Comparison of ENCODE assay signal across 8 cellular contexts in the genomic region with DNA sequence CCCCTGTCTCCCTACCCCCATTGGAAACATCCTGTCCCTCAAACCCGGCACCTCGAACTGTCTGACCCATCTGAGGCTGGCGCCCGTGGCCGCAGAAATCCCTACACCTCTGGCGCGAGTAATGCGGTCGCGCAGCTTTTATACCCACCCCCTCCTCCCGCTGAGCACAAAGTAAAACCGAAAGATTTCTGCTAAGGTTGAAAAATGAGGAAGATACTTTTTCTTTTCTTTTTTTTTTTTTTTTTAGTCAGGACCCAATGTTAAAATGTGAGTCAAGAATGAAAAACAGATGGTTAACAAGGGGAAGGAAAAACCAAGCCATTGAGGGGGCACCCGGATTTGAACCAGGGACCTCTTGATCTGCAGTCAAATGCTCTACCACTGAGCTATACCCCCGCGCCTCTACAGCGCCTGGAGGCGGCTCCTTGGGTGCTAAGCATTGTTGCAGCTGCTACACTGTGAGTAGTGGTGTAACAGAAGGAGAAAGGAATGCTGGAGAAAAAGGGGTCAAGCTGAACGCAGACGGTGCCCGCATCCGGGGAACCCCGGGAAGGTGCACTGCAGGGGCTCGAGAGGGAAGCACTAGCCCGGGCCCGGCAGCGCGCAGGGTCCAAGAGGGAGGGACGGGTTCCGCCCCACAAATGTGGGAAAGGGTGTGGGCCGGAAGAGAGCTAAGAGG. TPM values are rescaled to one million over a fixed set of nuclear protein-coding genes. Genes with fewer than 3 reads are reported as not detected.
DNase-seq lines count a peak whose midpoint lies in the region; ATAC-seq lines count a peak whose summit lies in the region.

No MANE protein-coding gene starts in this region.

- H3K4me1 ChIP-seq in CD4-positive, CD25-positive, alpha-beta regulatory T cell (ENCODE audit: control insufficient read depth, insufficient read depth, low read length, poor library complexity, severe bottlenecking) = peaks cover 52% of the 10 kb centered on the region
- peaks cover 5% of the 10 kb centered on the region for H3K4me1 ChIP-seq in ectodermal cell (ENCODE audit: control insufficient read depth, insufficient read depth, low read length)

- peak; percentile 71 to 87 (median 86) for DNase-seq in CD4-positive, CD25-positive, alpha-beta regulatory T cell
- DNase-seq in NCI-H82 treated with DMSO at 0.1 percent for 48 hours (lab: John Stamatoyannopoulos, UW; ENCODE audit: unreplicated experiment) (peak; percentile 58), lung microvascular endothelial cell (ENCODE audit: low read depth in 2 of 2) (peak; percentile 88 to 90)
- DNase-seq in activated CD8-positive, alpha-beta T cell treated with anti-CD3 and anti-CD28 coated beads, Interleukin-2, amount 10 ng/mL, durations not matched to agents 7 days and 5 days = peak; percentile 90
- peak; percentile 78 to 92 (median 89) for DNase-seq in stimulated activated CD4-positive, alpha-beta T cell treated with anti-CD3 and anti-CD28 coated beads, TNF-alpha, amount 100 ng/mL, for 48 hours (ENCODE audit: low read depth in 3 of 3)

- H3K4me1 Mint-ChIP-seq in CD4-positive, CD25-positive, alpha-beta regulatory T cell = peaks cover 8 to 52% (median 41%) of the 10 kb centered on the region in 4 donors
- H3K4me1 Mint-ChIP-seq in activated CD8-positive, alpha-beta T cell treated with anti-CD3 and anti-CD28 coated beads, Interleukin-2, amount 10 ng/mL, durations not matched to agents 7 days and 5 days (ENCODE audit: low read depth) = peaks cover 44% of the 10 kb centered on the region

- no peaks in the 10 kb centered on the region for H3K9me3 ChIP-seq in CD4-positive, CD25-positive, alpha-beta regulatory T cell (ENCODE audit: control insufficient read depth in 2 of 2, low read length in 2 of 2)
- H3K9me3 ChIP-seq in ectodermal cell (ENCODE audit: control insufficient read depth, low read length) = no peaks in the 10 kb centered on the region

- peaks cover 4% of the 10 kb centered on the region for H3K36me3 Mint-ChIP-seq in CD4-positive, CD25-positive, alpha-beta regulatory T cell
- H3K36me3 Mint-ChIP-seq in activated CD8-positive, alpha-beta T cell treated with anti-CD3 and anti-CD28 coated beads, Interleukin-2, amount 10 ng/mL, durations not matched to agents 7 days and 5 days (ENCODE audit: low read depth) = peaks cover 37% of the 10 kb centered on the region

- POLR2A ChIA-PET in activated CD8-positive, alpha-beta T cell treated with anti-CD3 and anti-CD28 coated beads, Interleukin-2, amount 10 ng/mL, durations not matched to agents 7 days and 5 days (lab: Charles Lee) = interaction anchor here (0.6 to 5.9 kb wide), 21 partner anchors 8 to 331 kb away, joined by 3 to 113 read pairs (median 4); a partner anchor contains a TSS

- H3K36me3 ChIP-seq in CD4-positive, CD25-positive, alpha-beta regulatory T cell (ENCODE audit: control insufficient read depth, insufficient read depth, low read length) = peaks cover 3% of the 10 kb centered on the region
- H3K36me3 ChIP-seq in ectodermal cell (ENCODE audit: control insufficient read depth, insufficient read depth, low read length) = no peaks in the 10 kb centered on the region

- H3K27ac Mint-ChIP-seq in CD4-positive, CD25-positive, alpha-beta regulatory T cell = peak overlapping the region; percentile 83 to 96 (median 87)
- H3K27ac Mint-ChIP-seq in activated CD8-positive, alpha-beta T cell treated with anti-CD3 and anti-CD28 coated beads, Interleukin-2, amount 10 ng/mL, durations not matched to agents 7 days and 5 days = peak overlapping the region; percentile 85

- CTCF ChIA-PET in activated CD8-positive, alpha-beta T cell treated with anti-CD3 and anti-CD28 coated beads, Interleukin-2, amount 10 ng/mL, durations not matched to agents 7 days and 5 days (lab: Charles Lee) = interaction anchor here (0.5 to 8.3 kb wide), 19 partner anchors 12 to 376 kb away, joined by 3 to 82 read pairs (median 5); a partner anchor contains a TSS

- WGBS in ectodermal cell, 2 experiments = 2 to 5% methylated on average over 29 to 30 of the region's 30 CpGs

- H3K27ac ChIP-seq in CD4-positive, CD25-positive, alpha-beta regulatory T cell (ENCODE audit: insufficient read depth, low read length, poor library complexity, severe bottlenecking) = peak overlapping the region; percentile 86
- H3K27ac ChIP-seq in ectodermal cell (ENCODE audit: insufficient read depth, low read depth, low read length, poor library complexity, severe bottlenecking) = peak overlapping the region; percentile 80

- H3K27me3 Mint-ChIP-seq in CD4-positive, CD25-positive, alpha-beta regulatory T cell = peaks cover 21% of the 10 kb centered on the region
- H3K27me3 Mint-ChIP-seq in activated CD8-positive, alpha-beta T cell treated with anti-CD3 and anti-CD28 coated beads, Interleukin-2, amount 10 ng/mL, durations not matched to agents 7 days and 5 days (ENCODE audit: low read depth) = no peaks in the 10 kb centered on the region

- H3K4me3 Mint-ChIP-seq in CD4-positive, CD25-positive, alpha-beta regulatory T cell = peak overlapping the region; percentile 98 to 99 (median 98)
- peak overlapping the region; percentile 99 for H3K4me3 Mint-ChIP-seq in activated CD8-positive, alpha-beta T cell treated with anti-CD3 and anti-CD28 coated beads, Interleukin-2, amount 10 ng/mL, durations not matched to agents 7 days and 5 days

- H3K4me3 ChIP-seq in CD4-positive, CD25-positive, alpha-beta regulatory T cell (ENCODE audit: low read depth, low read length) = peak overlapping the region; percentile 85
- peak overlapping the region; percentile 91 for H3K4me3 ChIP-seq in ectodermal cell (ENCODE audit: insufficient read depth, low read depth, low read length)

- H3K27me3 ChIP-seq in CD4-positive, CD25-positive, alpha-beta regulatory T cell (ENCODE audit: control insufficient read depth, insufficient read depth, low read length) = no peaks in the 10 kb centered on the region
- peaks cover 9% of the 10 kb centered on the region for H3K27me3 ChIP-seq in ectodermal cell (ENCODE audit: control insufficient read depth, insufficient read depth, low read length, poor library complexity, severe bottlenecking)

- ATAC-seq in CD4-positive, CD25-positive, alpha-beta regulatory T cell (ENCODE audit: low read depth in 2 of 2) = peak; percentile 50 to 54
- ATAC-seq in GM19351 (IDR thresholded peaks at IDR 0.05; ENCODE audit: unreplicated experiment) (peak; percentile 26), HG03565 (IDR thresholded peaks at IDR 0.05; ENCODE audit: unreplicated experiment) (peak; percentile 31)
- peak; percentile 54 for ATAC-seq in activated CD8-positive, alpha-beta T cell treated with anti-CD3 and anti-CD28 coated beads, Interleukin-2, amount 10 ng/mL, durations not matched to agents 7 days and 5 days

- peaks cover 0 to 2% (median 0%) of the 10 kb centered on the region in 7 donors for H3K9me3 Mint-ChIP-seq in CD4-positive, CD25-positive, alpha-beta regulatory T cell
- H3K9me3 Mint-ChIP-seq in activated CD8-positive, alpha-beta T cell treated with anti-CD3 and anti-CD28 coated beads, Interleukin-2, amount 10 ng/mL, durations not matched to agents 7 days and 5 days (ENCODE audit: insufficient read depth) = no peaks in the 10 kb centered on the region

RNA-seq across cellular contexts. Expression of a gene that starts 0.8 kb away (rescaled TPM):
- 154 TPM for total RNA-seq in CD4-positive, CD25-positive, alpha-beta regulatory T cell
- 10 to 100 TPM; 50.3 to 77.3 (median 62.8) TPM for polyA plus RNA-seq in CD4-positive, CD25-positive, alpha-beta regulatory T cell
- 100 to 1,000 TPM; 268 to 276 TPM for total RNA-seq in activated CD8-positive, alpha-beta T cell treated with anti-CD3 and anti-CD28 coated beads, Interleukin-2, amount 10 ng/mL, durations not matched to agents 7 days and 5 days
- polyA plus RNA-seq in ectodermal cell (2013, experiment 1 of 4) = 126 TPM
- polyA plus RNA-seq in ectodermal cell (2013, experiment 2 of 4) = 128 TPM
- 90.1 TPM for polyA plus RNA-seq in ectodermal cell (2013, experiment 3 of 4)
- polyA plus RNA-seq in ectodermal cell (2013, experiment 4 of 4) = 101 TPM
- 50.8 and 60.4 TPM in 2 replicates for total RNA-seq in lung microvascular endothelial cell

RNA-seq across cellular contexts. Expression of a gene that starts 15.6 kb away (rescaled TPM):
- total RNA-seq in CD4-positive, CD25-positive, alpha-beta regulatory T cell = 1,411 TPM
- polyA plus RNA-seq in CD4-positive, CD25-positive, alpha-beta regulatory T cell = 1,000 to 10,000 TPM; 1,034 to 1,357 (median 1,206) TPM
- 1,000 to 10,000 TPM; 1,130 to 1,164 TPM for total RNA-seq in activated CD8-positive, alpha-beta T cell treated with anti-CD3 and anti-CD28 coated beads, Interleukin-2, amount 10 ng/mL, durations not matched to agents 7 days and 5 days
- polyA plus RNA-seq in ectodermal cell (2013, experiment 1 of 4) = 2,565 TPM
- 2,389 TPM for polyA plus RNA-seq in ectodermal cell (2013, experiment 2 of 4)
- 2,415 TPM for polyA plus RNA-seq in ectodermal cell (2013, experiment 3 of 4)
- polyA plus RNA-seq in ectodermal cell (2013, experiment 4 of 4) = 2,794 TPM
- total RNA-seq in lung microvascular endothelial cell = 1,108 and 1,906 TPM in 2 replicates

RNA-seq across cellular contexts. Expression of a gene that starts 44.0 kb away (rescaled TPM):
- 69.5 TPM for total RNA-seq in CD4-positive, CD25-positive, alpha-beta regulatory T cell
- 10 to 100 TPM in 1 of 4 donors, 1 to 10 TPM in 3; 4.4 to 11.2 (median 8.3) TPM for polyA plus RNA-seq in CD4-positive, CD25-positive, alpha-beta regulatory T cell
- total RNA-seq in activated CD8-positive, alpha-beta T cell treated with anti-CD3 and anti-CD28 coated beads, Interleukin-2, amount 10 ng/mL, durations not matched to agents 7 days and 5 days = 10 to 100 TPM; 29.6 to 30.9 TPM
- 22.7 TPM for polyA plus RNA-seq in ectodermal cell (2013, experiment 1 of 4)
- 19.3 TPM for polyA plus RNA-seq in ectodermal cell (2013, experiment 2 of 4)
- 19.4 TPM for polyA plus RNA-seq in ectodermal cell (2013, experiment 3 of 4)
- polyA plus RNA-seq in ectodermal cell (2013, experiment 4 of 4) = 21.0 TPM
- 6.1 and 7.5 TPM in 2 replicates for total RNA-seq in lung microvascular endothelial cell

Comparison
In these comparisons a context has a peak if more than half of its experiments do, and no peak if none do; other contexts are left out.
1. Peak in every context shown above with its lines: DNase-seq, ATAC-seq, H3K4me3 ChIP-seq and H3K27ac ChIP-seq.